Comparison of ENCODE assay signal across 8 cellular contexts in genomic region chr6:36592221-36592655, GRCh38. TPM values are rescaled to one million over a fixed set of nuclear protein-coding genes. Genes with fewer than 3 reads are reported as not detected.
A peak's percentile ranks its signal among the peaks of the same experiment; 100 is the strongest.
DNase-seq lines count a peak whose midpoint lies in the region; ATAC-seq, FAIRE-seq and TF ChIP-seq lines count a peak whose summit lies in the region.

No MANE protein-coding gene starts in this region.

- ATAC-seq in GM18873 (IDR thresholded peaks at IDR 0.05; ENCODE audit: low FRiP score, unreplicated experiment) (peak; percentile 29), HG03342 (IDR thresholded peaks at IDR 0.05; ENCODE audit: unreplicated experiment) (peak; percentile 43), GM18868 (IDR thresholded peaks at IDR 0.05; ENCODE audit: unreplicated experiment) (no peak)

- H3K36me3 ChIP-seq in astrocyte (ENCODE audit: insufficient read depth, low read length): peaks cover 11% of the 10 kb centered on the region

- no peak overlapping the region for H3K9ac ChIP-seq in astrocyte (ENCODE audit: low read length)

- no peak overlapping the region for H3K4me2 ChIP-seq in astrocyte (ENCODE audit: low read length)

- peak overlapping the region; percentile 76 for H3K4me3 Mint-ChIP-seq in astrocyte (ENCODE audit: unreplicated experiment)

- H3K27me3 Mint-ChIP-seq in astrocyte (ENCODE audit: low read depth, unreplicated experiment): no peaks in the 10 kb centered on the region

- DNase-seq in astrocyte (ENCODE audit: low read depth) (no peak), NCI-H345 treated with DMSO at 0.1 percent for 48 hours (lab: John Stamatoyannopoulos, UW; ENCODE audit: unreplicated experiment) (no peak), HuH-7.5 (ENCODE audit: low spot score) (no peak), DMS153 treated with DMSO at 0.1 percent for 48 hours (lab: John Stamatoyannopoulos, UW; ENCODE audit: unreplicated experiment) (no peak)

- no peak for TF ChIP-seq CTCF in 22Rv1 (IDR thresholded peaks at IDR 0.05)
- no peak for TF ChIP-seq CTCF in astrocyte (IDR thresholded peaks at IDR 0.05; ENCODE audit: insufficient read depth, low read depth, low read length)

- peaks cover 22% of the 10 kb centered on the region for H3K36me3 Mint-ChIP-seq in astrocyte (ENCODE audit: low read depth, unreplicated experiment)

- peaks cover 36% of the 10 kb centered on the region for H3K79me2 ChIP-seq in astrocyte (ENCODE audit: insufficient read depth, low read length)

- FAIRE-seq in astrocyte (lab: Jason Lieb, UNC): no peak

- no peaks in the 10 kb centered on the region for H3K9me3 ChIP-seq in astrocyte (ENCODE audit: insufficient read depth, low read depth, low read length)

- no peaks in the 10 kb centered on the region for H3K27me3 ChIP-seq in astrocyte (ENCODE audit: insufficient read depth, low read length)

- no peak overlapping the region for H2AFZ ChIP-seq in astrocyte (ENCODE audit: low read depth, low read length)

- peaks cover 30% of the 10 kb centered on the region for H4K20me1 ChIP-seq in astrocyte (ENCODE audit: insufficient read depth, low read length)

- peaks cover 11% of the 10 kb centered on the region for H3K4me1 ChIP-seq in astrocyte (ENCODE audit: insufficient read depth, low read length)

- H3K27ac ChIP-seq in 22Rv1 (peak overlapping the region; percentile 99), astrocyte (ENCODE audit: low read depth, low read length) (no peak overlapping the region)

- H3K9me3 Mint-ChIP-seq in astrocyte (ENCODE audit: unreplicated experiment): no peaks in the 10 kb centered on the region

- H3K4me3 ChIP-seq in astrocyte (ENCODE audit: insufficient read depth, low read depth, low read length): no peak overlapping the region

- no peak overlapping the region for H3K27ac Mint-ChIP-seq in astrocyte (ENCODE audit: unreplicated experiment)

- H3K4me1 Mint-ChIP-seq in astrocyte (ENCODE audit: low read depth, unreplicated experiment): peaks cover 9% of the 10 kb centered on the region

RNA-seq across cellular contexts. Expression of gene SRSF3, which starts 1.9 kb away (rescaled TPM):
- 237 and 260 TPM in 2 replicates for total RNA-seq in astrocyte

RNA-seq across cellular contexts. Expression of gene STK38, which starts 45.0 kb away (rescaled TPM):
- total RNA-seq in astrocyte: 53.9 and 54.1 TPM in 2 replicates
